Comparison of ENCODE assay signal across 9 cellular contexts in genomic region chr14:93543766-93544165, GRCh38.
A peak's percentile ranks its signal among the peaks of the same experiment; 100 is the strongest.
DNase-seq lines count a peak whose midpoint lies in the region; ATAC-seq and TF ChIP-seq lines count a peak whose summit lies in the region.
"Had no signal": no experiment of that assay in that cellular context is flagged by ENCODE, and none has a peak within 500 bp of the region (broad histone marks: within the 10 kb centered on the region; RNA-seq: fewer than 3 reads in every experiment).

No MANE protein-coding gene starts in this region.

- no peak overlapping the region for H3K27ac Mint-ChIP-seq in brain
- no peak overlapping the region for H3K27ac Mint-ChIP-seq in nephron progenitor cell
- H3K27ac Mint-ChIP-seq in T-helper 17 cell: no peak overlapping the region

- H3K9me3 ChIP-seq in T-helper 17 cell (ENCODE audit: control insufficient read depth, low read length, poor library complexity, severe bottlenecking): no peaks in the 10 kb centered on the region
- H3K9me3 ChIP-seq: sigmoid colon had no signal

- H3K36me3 Mint-ChIP-seq in brain (peaks cover 28% of the 10 kb centered on the region), nephron progenitor cell (ENCODE audit: low read depth) (no peaks in the 10 kb centered on the region), T-helper 17 cell (ENCODE audit: low read depth) (peaks cover 3% of the 10 kb centered on the region)

- DNase-seq in DMS53 (lab: John Stamatoyannopoulos, UW) (peak; percentile 43), DMS53 treated with DMSO at 0.1 percent for 48 hours (lab: John Stamatoyannopoulos, UW; ENCODE audit: unreplicated experiment) (no peak), M059J (ENCODE audit: low read depth) (peak; percentile 12), nephron progenitor cell (no peak), T-helper 17 cell (no peak), mesenteric fat pad (ENCODE audit: low spot score) (no peak)
- DNase-seq: sigmoid colon had no signal

- H3K4me3 Mint-ChIP-seq in brain (no peak overlapping the region), nephron progenitor cell (no peak overlapping the region), T-helper 17 cell (no peak overlapping the region)

- no peaks in the 10 kb centered on the region for H3K27me3 Mint-ChIP-seq in brain
- H3K27me3 Mint-ChIP-seq in nephron progenitor cell (ENCODE audit: low read depth, poor library complexity): peaks cover 11% of the 10 kb centered on the region
- peaks cover 48% of the 10 kb centered on the region for H3K27me3 Mint-ChIP-seq in T-helper 17 cell

- peaks cover 3% of the 10 kb centered on the region for H3K4me1 Mint-ChIP-seq in brain
- no peaks in the 10 kb centered on the region for H3K4me1 Mint-ChIP-seq in nephron progenitor cell
- H3K4me1 Mint-ChIP-seq in T-helper 17 cell: no peaks in the 10 kb centered on the region

- H3K9me3 Mint-ChIP-seq in brain: no peaks in the 10 kb centered on the region
- no peaks in the 10 kb centered on the region for H3K9me3 Mint-ChIP-seq in nephron progenitor cell

- no peak for ATAC-seq in GM18858 (IDR thresholded peaks at IDR 0.05; ENCODE audit: unreplicated experiment)
- no peak for ATAC-seq in T-helper 17 cell

- TF ChIP-seq CTCF in brain (conservative IDR thresholded peaks at IDR 0.05) (peak; percentile 67 to 71), nephron progenitor cell (IDR thresholded peaks at IDR 0.05) (peak; percentile 32)

Comparison
In these comparisons a context has a peak if more than half of its experiments do, and no peak if none do; other contexts are left out.
1. DNase-seq: peak in DMS53 (single experiment) and M059J (single experiment); none in DMS53 treated with DMSO at 0.1 percent for 48 hours (single experiment), nephron progenitor cell (single experiment), T-helper 17 cell (0 of 3) and mesenteric fat pad (single experiment).